ENCODE assay signal across 8 cellular contexts in genomic region chr12:104137902-104138746, GRCh38. TPM values are rescaled to one million over a fixed set of nuclear protein-coding genes. Genes with fewer than 3 reads are reported as not detected.
DNase-seq lines count a peak whose midpoint lies in the region; TF ChIP-seq lines count a peak whose summit lies in the region.

Gene NFYB (minus strand): TSS chr12:104138210. CDS start chr12:104135453, 2,757 bp downstream.

- H3K36me3 ChIP-seq in H7 (replicated peaks; ENCODE audit: control insufficient read depth, insufficient read depth, low read length) (peaks cover 5% of the 10 kb centered on the region), neural cell (ENCODE audit: insufficient read depth, low read length) (peaks cover 1% of the 10 kb centered on the region), stomach (peaks cover 0 to 15% (median 12%) of the 10 kb centered on the region in 4 donors)

- peak; percentile 95 for DNase-seq in ELF-1 (ENCODE audit: low read depth, low spot score)
- DNase-seq in H7: peak; percentile 97
- peak; percentile 97 for DNase-seq in M059J (ENCODE audit: low read depth)
- DNase-seq in SHP77 (lab: John Stamatoyannopoulos, UW): peak; percentile 94 to 96
- peak; percentile 97 for DNase-seq in activated effector memory CD4-positive, alpha-beta T cell treated with anti-CD3 and anti-CD28 coated beads, Interleukin-2, amount 50 U/mL, for 16 hours
- DNase-seq in fibroblast of the conjunctiva (ENCODE audit: low read depth): peak; percentile 96
- DNase-seq in stomach: peak; percentile 96

- TF ChIP-seq POLR2A in stomach (IDR thresholded peaks at IDR 0.05): peak in 1 of 4 donors; percentile 11

- peaks cover 27% of the 10 kb centered on the region for H3K79me2 ChIP-seq in neural cell (replicated peaks; ENCODE audit: insufficient read depth, low read length)

- intact Hi-C loops in stomach (cut with DNase I; ENCODE audit: low total_unique reads): no loop called here

- peak; percentile 99 for TF ChIP-seq EP300 in neural cell (conservative IDR thresholded peaks at IDR 0.05; ENCODE audit: poor library complexity, severe bottlenecking)
- TF ChIP-seq EP300 in stomach (IDR thresholded peaks at IDR 0.05): no peak

- H3K9me3 ChIP-seq in neural cell (ENCODE audit: low read length) (no peaks in the 10 kb centered on the region), stomach (no peaks in the 10 kb centered on the region)

- H3K4me2 ChIP-seq in neural cell (ENCODE audit: low read length): peak within 1 kb of the TSS; percentile 66

- H4K20me1 ChIP-seq in neural cell (ENCODE audit: insufficient read depth): no peaks in the 10 kb centered on the region

- H2AFZ ChIP-seq in neural cell (ENCODE audit: low read depth, low read length): peak within 1 kb of the TSS; percentile 98

- peaks cover 6% of the 10 kb centered on the region for H3F3A ChIP-seq in neural cell (ENCODE audit: insufficient read depth, low read length, poor library complexity, severe bottlenecking)

- no peaks in the 10 kb centered on the region for H3K9me2 ChIP-seq in neural cell (ENCODE audit: insufficient read depth, low read length)

- H3K27ac ChIP-seq in neural cell (ENCODE audit: low read length): peak within 1 kb of the TSS; percentile 96
- H3K27ac ChIP-seq in stomach: peak within 1 kb of the TSS; percentile 82 to 97 (median 86)

- H3K9ac ChIP-seq in neural cell (ENCODE audit: low read length): peak within 1 kb of the TSS; percentile 93

- TF ChIP-seq CTCF in neural cell (IDR thresholded peaks at IDR 0.05; ENCODE audit: poor library complexity, severe bottlenecking) (peak; percentile 41), stomach (IDR thresholded peaks at IDR 0.05) (no peak)

- H3K4me3 ChIP-seq in H7 (ENCODE audit: insufficient read depth, low read depth, low read length) (peak within 1 kb of the TSS; percentile 87), neural cell (ENCODE audit: low read length) (peak within 1 kb of the TSS; percentile 83), stomach (peak within 1 kb of the TSS; percentile 76 to 89 (median 84))

- peak; percentile 28 for TF ChIP-seq RAD21 in neural cell (conservative IDR thresholded peaks at IDR 0.05)

- WGBS in stomach, 5 donors: 2 to 11% (median 2%) methylated on average over 15 to 108 of the region's 108 CpGs

- no peaks in the 10 kb centered on the region; the same call in 1 of the 2 replicates for H3K27me3 ChIP-seq in H7 (ENCODE audit: control insufficient read depth, insufficient read depth, low read length)
- H3K27me3 ChIP-seq in neural cell (ENCODE audit: insufficient read depth, low read depth, low read length): no peaks in the 10 kb centered on the region
- H3K27me3 ChIP-seq in stomach: no peaks in the 10 kb centered on the region

- peaks cover 17 to 45% (median 32%) of the 10 kb centered on the region in 4 donors for H3K4me1 ChIP-seq in stomach

TF ChIP-seq in neural cell, 6 proteins besides CTCF, POLR2A, EP300 and RAD21:
- peak; percentile 69 for TF ChIP-seq POLR2AphosphoS5 (IDR thresholded peaks at IDR 0.05)
- peak; percentile 28 for TF ChIP-seq TAF1 (IDR thresholded peaks at IDR 0.05; ENCODE audit: low read depth)
- peak; percentile 39 for TF ChIP-seq SMC3 (conservative IDR thresholded peaks at IDR 0.05; ENCODE audit: poor library complexity)
- no peak for TF ChIP-seq REST (IDR thresholded peaks at IDR 0.05; ENCODE audit: borderline replicate concordance)
- TF ChIP-seq MXI1 (conservative IDR thresholded peaks at IDR 0.05; ENCODE audit: poor library complexity, severe bottlenecking): peak; percentile 84
- TF ChIP-seq EZH2 (IDR thresholded peaks at IDR 0.05; ENCODE audit: borderline replicate concordance, insufficient read depth, low read length, poor library complexity, severe bottlenecking): no peak

RNA-seq across cellular contexts. Expression of gene NFYB, which starts in this region (rescaled TPM):
- total RNA-seq in H7 (2014; rRNA removed; shearing (Covaris generic)): 22.5 and 35.2 TPM in 2 replicates
- 29.7 and 34.8 TPM in 2 replicates for total RNA-seq in M059J (2014; rRNA removed; shearing (Covaris generic))
- 56.6 and 60.8 TPM in 2 replicates for polyA plus RNA-seq in neural cell
- polyA minus RNA-seq in neural cell: 39.4 and 49.4 TPM in 2 replicates
- 10 to 100 TPM in 3 of 5 donors, 1 to 10 TPM in 2; 1.4 to 47.5 (median 19.1) TPM for total RNA-seq in stomach
- polyA plus RNA-seq in stomach: 10 to 100 TPM; 19.2 to 26.4 (median 20.9) TPM

Comparison
In these comparisons a context has a peak if more than half of its experiments do, and no peak if none do; other contexts are left out.
1. Peak in every context shown above with its lines: DNase-seq, H3K4me3 ChIP-seq and H3K27ac ChIP-seq.